ENCODE assay signal across 9 cellular contexts in genomic region chr7:44145969-44146897, GRCh38. TPM values are rescaled to one million over a fixed set of nuclear protein-coding genes. Genes with fewer than 3 reads are reported as not detected.
DNase-seq lines count a peak whose midpoint lies in the region; ATAC-seq and TF ChIP-seq lines count a peak whose summit lies in the region.
"Had no signal": no experiment of that assay in that cellular context is flagged by ENCODE, and none has a peak within 500 bp of the region (broad histone marks: within the 10 kb centered on the region; RNA-seq: fewer than 3 reads in every experiment).

No MANE protein-coding gene starts in this region.

- ATAC-seq in GM19438 (IDR thresholded peaks at IDR 0.05; ENCODE audit: low read depth, unreplicated experiment) = peak; percentile 60
- no peak for ATAC-seq in GM18861 (IDR thresholded peaks at IDR 0.05; ENCODE audit: unreplicated experiment)

- H3K27ac ChIP-seq in WERI-Rb-1 (peak overlapping the region; percentile 93), mammary epithelial cell (ENCODE audit: insufficient read depth, low read depth, low read length) (no peak overlapping the region), spleen (peak overlapping the region in 3 of 8 donors; percentile 7 to 38 (median 12))

- TF ChIP-seq POLR2A in spleen (IDR thresholded peaks at IDR 0.05) = no peak

- TF ChIP-seq CTCF in WERI-Rb-1 (IDR thresholded peaks at IDR 0.05; ENCODE audit: low read depth, low read length) (no peak), mammary epithelial cell (conservative IDR thresholded peaks at IDR 0.05 in 1 of 2, IDR thresholded peaks at IDR 0.05 in 1 of 2; ENCODE audit: extremely low read depth in 1 of 2, insufficient read depth in 1 of 2, low read depth in 1 of 2, low read length in 2 of 2) (no peak), spleen (IDR thresholded peaks at IDR 0.05 in 8 of 11, conservative IDR thresholded peaks at IDR 0.05 in 3 of 11) (no peak)

- H3K79me2 ChIP-seq in mammary epithelial cell (ENCODE audit: insufficient read depth, low read length) = no peaks in the 10 kb centered on the region

- no peaks in the 10 kb centered on the region for H4K20me1 ChIP-seq in mammary epithelial cell (ENCODE audit: insufficient read depth, low read length)

- H3K27me3 ChIP-seq in WERI-Rb-1 (ENCODE audit: insufficient read depth, low read depth, severe bottlenecking) (no peaks in the 10 kb centered on the region), mammary epithelial cell (ENCODE audit: insufficient read depth, low read length) (peaks cover 7% of the 10 kb centered on the region), spleen (replicated peaks in 1 of 7) (peaks cover 0 to 28% (median 7%) of the 10 kb centered on the region in 7 donors)

- H3K4me1 ChIP-seq in mammary epithelial cell (ENCODE audit: insufficient read depth, low read length) = peaks cover 5% of the 10 kb centered on the region
- H3K4me1 ChIP-seq in spleen = peaks cover 5 to 33% (median 21%) of the 10 kb centered on the region in 6 donors

- no TSS peak for BruUV-seq in mammary epithelial cell (replicated peaks; lab: Mats Ljungman, UMichigan)

- H3K36me3 ChIP-seq in WERI-Rb-1 = no peaks in the 10 kb centered on the region
- H3K36me3 ChIP-seq in mammary epithelial cell (ENCODE audit: insufficient read depth, low read length) = no peaks in the 10 kb centered on the region
- no peaks in the 10 kb centered on the region for H3K36me3 ChIP-seq in spleen

- DNase-seq in WERI-Rb-1 (peak; percentile 68), mammary epithelial cell (no peak), spleen (peak; percentile 88), NK-92 (lab: John Stamatoyannopoulos, UW; ENCODE audit: unreplicated experiment) (no peak), COR-L47 (lab: John Stamatoyannopoulos, UW) (no peak)

- no peak overlapping the region for H3K9ac ChIP-seq in mammary epithelial cell (ENCODE audit: insufficient read depth, low read length)

- WGBS in mammary epithelial cell (ENCODE audit: low coverage, missing lambda C conversion rate) = 87% methylated on average over 16 of the region's 65 CpGs
- WGBS in spleen, 5 donors = 10 to 39% (median 21%) methylated on average over 46 to 65 of the region's 65 CpGs

- intact Hi-C loops in mammary epithelial cell (cut with micrococcal nuclease) (no loop called here), spleen (cut with DNase I; ENCODE audit: low total_unique reads) (no loop called here)

- H3K4me2 ChIP-seq in mammary epithelial cell (ENCODE audit: insufficient read depth, low read depth, low read length) = peak overlapping the region; percentile 39

- H3K4me3 ChIP-seq in WERI-Rb-1 (ENCODE audit: low read depth, low read length) = no peak overlapping the region
- no peak overlapping the region for H3K4me3 ChIP-seq in mammary epithelial cell (replicated peaks in 1 of 3; ENCODE audit: insufficient read depth in 1 of 3, low read depth in 2 of 3, low read length in 3 of 3)
- peak overlapping the region; percentile 64 for H3K4me3 ChIP-seq in iPS-18c (ENCODE audit: insufficient read depth, low read depth, low read length)
- H3K4me3 ChIP-seq in spleen = peak overlapping the region; percentile 28 to 71 (median 47)

- H2AFZ ChIP-seq in mammary epithelial cell (ENCODE audit: low read depth, low read length) = no peak overlapping the region

- H3K9me3 ChIP-seq in WERI-Rb-1 (ENCODE audit: severe bottlenecking) = no peaks in the 10 kb centered on the region
- H3K9me3 ChIP-seq in mammary epithelial cell (replicated peaks; ENCODE audit: insufficient read depth, low read length) = no peaks in the 10 kb centered on the region
- peaks cover 5% of the 10 kb centered on the region for H3K9me3 ChIP-seq in iPS-18c (ENCODE audit: control insufficient read depth, insufficient read depth, low read length)
- H3K9me3 ChIP-seq in spleen = no peaks in the 10 kb centered on the region

- CTCF ChIA-PET in mammary epithelial cell (lab: Charles Lee; ENCODE audit: low non-redundant PET) = no interaction called here

- in situ Hi-C loops in mammary epithelial cell (cut with MboI; ENCODE audit: low sequenced_read_pairs in 2 of 2) = no loop called here

- dilution Hi-C loops in mammary epithelial cell (cut with HindIII; ENCODE audit: low sequenced_read_pairs) = no loop called here

RNA-seq across cellular contexts. Expression of gene MYL7, which starts 5.1 kb away (rescaled TPM):
- total RNA-seq in mammary epithelial cell = 10 to 100 TPM in 1 of 2 donors, under 1 TPM in 1; 0.82 to 31.0 TPM
- polyA plus RNA-seq in mammary epithelial cell = 0.11 TPM
- not detected for polyA minus RNA-seq in mammary epithelial cell
- 1 to 10 TPM in 1 of 7 donors, not detected in 6; 1.6 TPM for total RNA-seq in spleen
- under 1 TPM in 1 of 3 donors, not detected in 2; 0.22 TPM for polyA plus RNA-seq in spleen
- total RNA-seq: T-helper 2 cell treated with Interferon-gamma antibody and Interleukin-4, amounts not matched to agents 100 ng/mL and 5 ng/mL, for 36 hours had no signal

RNA-seq across cellular contexts. Expression of gene POLD2, which starts 22.9 kb away (rescaled TPM):
- total RNA-seq in mammary epithelial cell = 100 to 1,000 TPM in 1 of 2 donors, 10 to 100 TPM in 1; 72.8 to 144 TPM
- polyA plus RNA-seq in mammary epithelial cell = 187 TPM
- polyA minus RNA-seq in mammary epithelial cell = 144 TPM
- total RNA-seq in spleen = 10 to 100 TPM; 31.9 to 73.0 (median 40.9) TPM
- polyA plus RNA-seq in spleen = 10 to 100 TPM; 53.7 to 79.1 (median 69.4) TPM

RNA-seq across cellular contexts. Expression of gene AEBP1, which starts 42.1 kb away (rescaled TPM):
- total RNA-seq in mammary epithelial cell = 10 to 100 TPM in 1 of 2 donors, under 1 TPM in 1; 0.24 to 16.7 TPM
- 0.06 TPM for polyA plus RNA-seq in mammary epithelial cell
- 5.3 TPM for polyA minus RNA-seq in mammary epithelial cell
- total RNA-seq in spleen = 100 to 1,000 TPM in 2 of 7 donors, 10 to 100 TPM in 5; 67.5 to 106 (median 88.3) TPM
- 10 to 100 TPM; 41.3 to 71.7 (median 49.7) TPM for polyA plus RNA-seq in spleen

RNA-seq across cellular contexts. Expression of gene GCK, which starts 43.0 kb away (rescaled TPM):
- total RNA-seq in mammary epithelial cell = not detected
- polyA plus RNA-seq in mammary epithelial cell = not detected
- not detected for polyA minus RNA-seq in mammary epithelial cell
- total RNA-seq in spleen = 1 to 10 TPM in 1 of 7 donors, under 1 TPM in 3, not detected in 3; 0.29 to 1.6 (median 0.49) TPM
- polyA plus RNA-seq in spleen = 1 to 10 TPM in 2 of 3 donors, under 1 TPM in 1; 0.55 to 1.7 (median 1.2) TPM

RNA-seq across cellular contexts. Expression of gene YKT6, which starts 54.5 kb away (rescaled TPM):
- total RNA-seq in mammary epithelial cell = 100 to 1,000 TPM; 105 to 133 TPM
- polyA plus RNA-seq in mammary epithelial cell = 105 TPM
- polyA minus RNA-seq in mammary epithelial cell = 218 TPM
- 10 to 100 TPM; 51.9 to 66.4 (median 56.6) TPM for total RNA-seq in spleen
- 10 to 100 TPM; 26.9 to 49.0 (median 30.1) TPM for polyA plus RNA-seq in spleen

Comparison
In these comparisons a context has a peak if more than half of its experiments do, and no peak if none do; other contexts are left out.
1. DNase-seq: peak in WERI-Rb-1 (single experiment) and spleen (single experiment); none in mammary epithelial cell (single experiment), NK-92 (single experiment) and COR-L47 (single experiment).
2. H3K4me3 ChIP-seq: peak in iPS-18c (single experiment) and spleen (8 of 8); none in WERI-Rb-1 (single experiment) and mammary epithelial cell (0 of 3).